Comparison of ENCODE assay signal across 1 cellular context in genomic region chr17:2063306-2064146, GRCh38.
TF ChIP-seq lines count a peak whose summit lies in the region.

No MANE protein-coding gene starts in this region.

TF ChIP-seq in GM23338, 12 proteins besides CTCF, POLR2A, EP300 and RAD21 (continued from another document):
- TF ChIP-seq REST (IDR thresholded peaks at IDR 0.05; ENCODE audit: unreplicated experiment) (no peak), NANOG (IDR thresholded peaks at IDR 0.05; ENCODE audit: borderline replicate concordance) (no peak), POLR2AphosphoS5 (IDR thresholded peaks at IDR 0.05; ENCODE audit: low read depth) (no peak), ZNF331 (CRISPR knock-in tag; IDR thresholded peaks at IDR 0.05; ENCODE audit: low read depth) (no peak), JUNB (IDR thresholded peaks at IDR 0.05; ENCODE audit: unreplicated experiment) (no peak), ZNF114 (CRISPR knock-in tag; IDR thresholded peaks at IDR 0.05) (no peak), ETS1 (IDR thresholded peaks at IDR 0.05) (no peak), EZH2phosphoT487 (IDR thresholded peaks at IDR 0.05; ENCODE audit: unreplicated experiment) (no peak), CREB1 (CRISPR knock-in tag; IDR thresholded peaks at IDR 0.05; ENCODE audit: low read depth) (no peak), ZNF462 (CRISPR knock-in tag; IDR thresholded peaks at IDR 0.05) (no peak), STAT1 (IDR thresholded peaks at IDR 0.05; ENCODE audit: unreplicated experiment) (no peak)
